Comparison of ENCODE assay signal across 15 cellular contexts in the genomic region with DNA sequence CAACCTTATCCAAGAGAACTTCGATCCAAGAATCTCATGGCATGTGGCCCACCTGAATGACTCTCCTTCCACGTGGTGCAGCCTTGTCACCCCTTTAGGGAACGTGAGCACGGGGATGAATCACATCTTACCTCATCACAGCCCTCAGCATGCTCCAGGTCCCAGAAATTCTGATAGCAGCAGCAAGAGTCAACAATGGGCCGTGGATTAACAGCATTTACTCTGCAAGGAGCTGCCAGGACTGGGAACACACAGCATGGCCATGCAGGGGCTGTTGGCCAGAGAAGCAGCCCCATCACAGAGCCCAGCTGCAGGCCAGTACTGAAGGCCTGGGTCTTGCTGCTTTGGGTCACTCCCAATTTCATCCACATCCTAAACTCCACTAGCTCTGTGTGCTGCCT.
A peak's percentile ranks its signal among the peaks of the same experiment; 100 is the strongest.
DNase-seq lines count a peak whose midpoint lies in the region; ATAC-seq and TF ChIP-seq lines count a peak whose summit lies in the region.
"Had no signal": no experiment of that assay in that cellular context is flagged by ENCODE, and none has a peak within 500 bp of the region (broad histone marks: within the 10 kb centered on the region; RNA-seq: fewer than 3 reads in every experiment).

No MANE protein-coding gene starts in this region.

- peak overlapping the region in 1 of 5 donors; percentile 77 for H3K27ac ChIP-seq in adrenal gland
- H3K27ac ChIP-seq: KMS-11, upper lobe of left lung had no signal

- TF ChIP-seq CTCF in AG10803 (conservative IDR thresholded peaks at IDR 0.05; ENCODE audit: low read length) (no peak), adrenal gland (IDR thresholded peaks at IDR 0.05) (no peak), omental fat pad (IDR thresholded peaks at IDR 0.05) (no peak)

- H3K9me3 ChIP-seq in adrenal gland (replicated peaks in 1 of 3), result no peaks in the 10 kb centered on the region
- H3K9me3 ChIP-seq: upper lobe of left lung had no signal

- peaks cover 5 to 10% of the 10 kb centered on the region in 2 donors for H3K4me1 ChIP-seq in adrenal gland (replicated peaks in 1 of 2)

- ATAC-seq in Right ventricle myocardium inferior, result peak; percentile 84
- ATAC-seq in omental fat pad (ENCODE audit: low FRiP score), result peak; percentile 80
- no peak for ATAC-seq in GM18502 (IDR thresholded peaks at IDR 0.05; ENCODE audit: poor library complexity, unreplicated experiment)
- no peak for ATAC-seq in HG02981 (IDR thresholded peaks at IDR 0.05; ENCODE audit: unreplicated experiment)
- ATAC-seq: activated CD8-positive, alpha-beta T cell treated with anti-CD3 and anti-CD28 coated beads for 36 hours; activated naive CD4-positive, alpha-beta T cell treated with anti-CD3 and anti-CD28 coated beads, Interleukin-2, amount 50 U/mL, for 72 hours had no signal

- peak in 1 of 2 donors; percentile 12 for TF ChIP-seq POLR2A in adrenal gland (IDR thresholded peaks at IDR 0.05)

- intact Hi-C loops in adrenal gland (cut with DNase I), result no loop called here
- intact Hi-C loops in Right ventricle myocardium inferior (cut with DNase I), result no loop called here

- no peaks in the 10 kb centered on the region for H3K36me3 ChIP-seq in adrenal gland (replicated peaks in 1 of 2)
- H3K36me3 ChIP-seq: upper lobe of left lung had no signal

- DNase-seq in AG10803 (ENCODE audit: low read depth), result peak; percentile 8
- peak; percentile 76 to 92 (median 90) for DNase-seq in adrenal gland
- DNase-seq in Right ventricle myocardium inferior (ENCODE audit: missing footprints), result peak; percentile 71
- peak; percentile 38 for DNase-seq in omental fat pad (ENCODE audit: low spot score)
- DNase-seq in activated gamma-delta T cell (lab: John Stamatoyannopoulos, UW), result no peak
- no peak for DNase-seq in T1000 (lab: John Stamatoyannopoulos, UW)
- DNase-seq: activated CD8-positive, alpha-beta T cell treated with anti-CD3 and anti-CD28 coated beads for 36 hours; DMS 273 treated with DMSO at 0.1 percent for 48 hours; effector CD4-positive, alpha-beta T cell; midbrain; upper lobe of left lung had no signal

- no peak overlapping the region for H3K4me3 ChIP-seq in AG10803 (ENCODE audit: low read length)
- no peak overlapping the region for H3K4me3 ChIP-seq in adrenal gland
- H3K4me3 ChIP-seq: upper lobe of left lung had no signal

- 24 to 53% (median 41%) methylated on average over 5 of the region's 5 CpGs for WGBS in adrenal gland, 4 donors

- H3K27me3 ChIP-seq in adrenal gland, result no peaks in the 10 kb centered on the region
- H3K27me3 ChIP-seq: upper lobe of left lung had no signal

Comparison
In these comparisons a context has a peak if more than half of its experiments do, and no peak if none do; other contexts are left out.
1. DNase-seq: peak in AG10803 (single experiment), adrenal gland (7 of 7), Right ventricle myocardium inferior (single experiment) and omental fat pad (single experiment); none in activated gamma-delta T cell (single experiment) and T1000 (single experiment).
2. ATAC-seq: peak in Right ventricle myocardium inferior (single experiment) and omental fat pad (single experiment); none in GM18502 (single experiment) and HG02981 (single experiment).